In genomic region chr17:81034779-81035388, GRCh38 we compare ENCODE assay signal across 8 cellular contexts. TPM values are rescaled to one million over a fixed set of nuclear protein-coding genes. Genes with fewer than 3 reads are reported as not detected.
DNase-seq lines count a peak whose midpoint lies in the region; ATAC-seq, FAIRE-seq and TF ChIP-seq lines count a peak whose summit lies in the region.

Gene BAIAP2 (plus strand): TSS chr17:81035151. CDS start chr17:81035255, 104 bp downstream.

- TF ChIP-seq POLR2A in A549 (IDR thresholded peaks at IDR 0.05; ENCODE audit: low read length): peak; percentile 100

- no peak; a peak in 1 of 5 replicates for TF ChIP-seq RAD21 in A549 (conservative IDR thresholded peaks at IDR 0.05 in 1 of 2, IDR thresholded peaks at IDR 0.05 in 1 of 2)

- CTCF ChIA-PET in A549 (lab: Yijun Ruan, JAX): interaction anchor here (1.5 to 37.9 kb wide), 3 partner anchors 9 to 63 kb away, joined by 6 to 880 read pairs (median 33); no protein-coding TSS in a partner anchor
- CTCF ChIA-PET in activated CD4-positive, alpha-beta T cell treated with anti-CD3 and anti-CD28 coated beads for 36 hours (lab: Charles Lee): no interaction called here

- FAIRE-seq in A549 (lab: Jason Lieb, UNC): no peak

- TF ChIP-seq EP300 in A549 (IDR thresholded peaks at IDR 0.05): no peak

- peak within 1 kb of the TSS; percentile 47 for H3K27ac Mint-ChIP-seq in activated CD4-positive, alpha-beta T cell treated with anti-CD3 and anti-CD28 coated beads for 36 hours
- H3K27ac Mint-ChIP-seq in chondrocyte (ENCODE audit: unreplicated experiment): peak within 1 kb of the TSS; percentile 88

- peak within 1 kb of the TSS; percentile 72 to 90 for H3K27ac ChIP-seq in A549

- peak within 1 kb of the TSS; percentile 72 for H3K4me3 Mint-ChIP-seq in activated CD4-positive, alpha-beta T cell treated with anti-CD3 and anti-CD28 coated beads for 36 hours
- peak within 1 kb of the TSS; percentile 85 for H3K4me3 Mint-ChIP-seq in chondrocyte (ENCODE audit: unreplicated experiment)

- peaks cover 19% of the 10 kb centered on the region for H3K27me3 Mint-ChIP-seq in activated CD4-positive, alpha-beta T cell treated with anti-CD3 and anti-CD28 coated beads for 36 hours
- no peaks in the 10 kb centered on the region for H3K27me3 Mint-ChIP-seq in chondrocyte (ENCODE audit: low read depth)

- H3K4me3 ChIP-seq in A549: peak within 1 kb of the TSS; percentile 72

- DNase-seq in A549 (ENCODE audit: low read depth in 1 of 2, low spot score in 1 of 2): peak; percentile 95 to 100
- peak; percentile 98 for DNase-seq in NCI-H345 (lab: John Stamatoyannopoulos, UW)
- peak; percentile 99 for DNase-seq in activated CD4-positive, alpha-beta T cell treated with anti-CD3 and anti-CD28 coated beads for 36 hours
- DNase-seq in chondrocyte (ENCODE audit: low spot score): no peak
- DNase-seq in kidney glomerular epithelial cell (lab: John Stamatoyannopoulos, UW): peak; percentile 89
- peak; percentile 97 to 99 for DNase-seq in stimulated activated CD4-positive, alpha-beta T cell treated with anti-CD3 and anti-CD28 coated beads, Interleukin-15, amount 100 ng/mL, for 1 hour (ENCODE audit: low read depth in 1 of 2, low spot score in 1 of 2)

- H3K4me1 ChIP-seq in A549: peaks cover 19% of the 10 kb centered on the region

- TF ChIP-seq CTCF in A549 (IDR thresholded peaks at IDR 0.05) (peak; percentile 36), chondrocyte (IDR thresholded peaks at IDR 0.05) (peak; percentile 54)

- no peaks in the 10 kb centered on the region for H3K9me3 Mint-ChIP-seq in activated CD4-positive, alpha-beta T cell treated with anti-CD3 and anti-CD28 coated beads for 36 hours (ENCODE audit: low read depth)
- no peaks in the 10 kb centered on the region for H3K9me3 Mint-ChIP-seq in chondrocyte (ENCODE audit: low read depth)

- WGBS in A549 (ENCODE audit: missing lambda C conversion rate): 0% methylated on average over 6 of the region's 76 CpGs

- ATAC-seq in A549 (peak; percentile 73 to 88), GM18861 (IDR thresholded peaks at IDR 0.05; ENCODE audit: unreplicated experiment) (peak; percentile 38), HG03196 (IDR thresholded peaks at IDR 0.05; ENCODE audit: unreplicated experiment) (peak; percentile 50)
- ATAC-seq in activated CD4-positive, alpha-beta T cell treated with anti-CD3 and anti-CD28 coated beads for 36 hours: peak; percentile 91

- H3K4me1 Mint-ChIP-seq in activated CD4-positive, alpha-beta T cell treated with anti-CD3 and anti-CD28 coated beads for 36 hours: peaks cover 20% of the 10 kb centered on the region
- peaks cover 53% of the 10 kb centered on the region for H3K4me1 Mint-ChIP-seq in chondrocyte (ENCODE audit: low read depth)

- H3K36me3 Mint-ChIP-seq in activated CD4-positive, alpha-beta T cell treated with anti-CD3 and anti-CD28 coated beads for 36 hours (ENCODE audit: low read depth): no peaks in the 10 kb centered on the region
- no peaks in the 10 kb centered on the region for H3K36me3 Mint-ChIP-seq in chondrocyte (ENCODE audit: low read depth)

- intact Hi-C loops in activated CD4-positive, alpha-beta T cell treated with anti-CD3 and anti-CD28 coated beads for 36 hours (cut with DNase I, micrococcal nuclease): loop anchor here in 1 of 2 experiments (1.0 to 10.0 kb wide), 10 partner anchors 12 to 940 kb away; partner anchors contain the start of genes ASPSCR1, ENDOV, NDUFAF8 and TEPSIN

- H3K4me2 ChIP-seq in A549: peak within 1 kb of the TSS; percentile 95

- no peaks in the 10 kb centered on the region for H3K9me3 ChIP-seq in A549

- POLR2A ChIA-PET in A549 (lab: Yijun Ruan, JAX): interaction anchor here (0.7 to 1.4 kb wide), 7 partner anchors 9 to 188 kb away, joined by 3 to 9 read pairs (median 4); partner anchors contain the start of gene CEP131
- POLR2A ChIA-PET in activated CD4-positive, alpha-beta T cell treated with anti-CD3 and anti-CD28 coated beads for 36 hours (lab: Charles Lee): interaction anchor here (0.6 kb wide), 1 partner anchor 204 kb away, joined by 3 read pairs; the partner anchor contains the start of genes NDUFAF8 and TEPSIN

TF ChIP-seq in A549, 52 proteins besides CTCF, POLR2A, EP300 and RAD21 (continues in another document):
- TF ChIP-seq ZFP36 (IDR thresholded peaks at IDR 0.05; ENCODE audit: borderline replicate concordance, partially characterized antibody) (no peak), POLR2AphosphoS2 (conservative IDR thresholded peaks at IDR 0.05; ENCODE audit: low read length) (no peak), CBX8 (IDR thresholded peaks at IDR 0.05) (no peak), HOXB13 (CRISPR knock-in tag; IDR thresholded peaks at IDR 0.05; ENCODE audit: low read depth) (no peak), USF2 (IDR thresholded peaks at IDR 0.05) (no peak), JUN (IDR thresholded peaks at IDR 0.05) (peak in 1 of 2 experiments; percentile 98; a peak in 2 of 5 replicates), SMC3 (IDR thresholded peaks at IDR 0.05) (no peak), BCL3 (IDR thresholded peaks at IDR 0.05) (peak; percentile 99), RFX5 (IDR thresholded peaks at IDR 0.05) (no peak), MAX (IDR thresholded peaks at IDR 0.05) (no peak), HDAC2 (IDR thresholded peaks at IDR 0.05) (no peak), NR3C1 (IDR thresholded peaks at IDR 0.05) (no peak), ATOH8 (CRISPR knock-in tag; IDR thresholded peaks at IDR 0.05; ENCODE audit: low read depth) (no peak), TFCP2L1 (CRISPR knock-in tag; IDR thresholded peaks at IDR 0.05) (peak; percentile 76; the same call in 1 of the 2 replicates), HEYL (CRISPR knock-in tag; IDR thresholded peaks at IDR 0.05) (no peak), RNF2 (IDR thresholded peaks at IDR 0.05; ENCODE audit: borderline replicate concordance, low read depth) (no peak), KDM1A (IDR thresholded peaks at IDR 0.05; ENCODE audit: low read depth) (no peak), TP53 (CRISPR knock-in tag; IDR thresholded peaks at IDR 0.05) (no peak), MAZ (IDR thresholded peaks at IDR 0.05; ENCODE audit: borderline replicate concordance, low read depth, low read length) (no peak), BHLHE40 (IDR thresholded peaks at IDR 0.05; ENCODE audit: low read depth, low read length) (no peak), HMGXB4 (CRISPR knock-in tag; IDR thresholded peaks at IDR 0.05; ENCODE audit: borderline replicate concordance) (no peak), CEBPB (IDR thresholded peaks at IDR 0.05) (no peak)

RNA-seq across cellular contexts. Expression of gene BAIAP2, which starts in this region (rescaled TPM):
- polyA plus RNA-seq in A549 (2011; rRNA removed) (7.1 and 8.6 TPM in 2 replicates), A549 (2017; fragmentation: RNase III; extraction: RNeasy Plus Mini Kit Qiagen cat#74134 plus additional on column Dnase treatment) (23.9 to 30.4 TPM (median 27.5 TPM) in 3 replicates)
- polyA plus RNA-seq in A549 (2012; cell fraction: cytosol; rRNA removed): 15.7 and 21.3 TPM in 2 replicates
- polyA plus RNA-seq in A549 (2012; cell fraction: nucleus; rRNA removed): 44.2 and 62.0 TPM in 2 replicates
- polyA minus RNA-seq in A549 (2011; rRNA and poly(A)+ RNA removed): 9.4 and 10.6 TPM in 2 replicates
- 1 to 10 TPM; 4.6 to 5.0 TPM for total RNA-seq in activated CD4-positive, alpha-beta T cell treated with anti-CD3 and anti-CD28 coated beads for 36 hours
- total RNA-seq in chondrocyte: 28.9 to 43.6 TPM (median 29.5 TPM) in 3 replicates

Comparison
In these comparisons a context has a peak if more than half of its experiments do, and no peak if none do; other contexts are left out.
1. ATAC-seq: peak in every context shown above with its lines; median percentile 91 in activated CD4-positive, alpha-beta T cell treated with anti-CD3 and anti-CD28 coated beads for 36 hours; 80 in A549; 50 in HG03196; 38 in GM18861.